In genomic region chr12:69330475-69331473, GRCh38 we compare ENCODE assay signal across 8 cellular contexts. TPM values are rescaled to one million over a fixed set of nuclear protein-coding genes. Genes with fewer than 3 reads are reported as not detected.
A peak's percentile ranks its signal among the peaks of the same experiment; 100 is the strongest.
DNase-seq lines count a peak whose midpoint lies in the region; ATAC-seq, FAIRE-seq and TF ChIP-seq lines count a peak whose summit lies in the region.

No MANE protein-coding gene starts in this region.

- CTCF ChIA-PET in activated CD8-positive, alpha-beta T cell treated with anti-CD3 and anti-CD28 coated beads, Interleukin-2, amount 10 ng/mL, durations not matched to agents 7 days and 5 days (lab: Charles Lee) = interaction anchor here (0.7 to 2.7 kb wide), 19 partner anchors 9 to 255 kb away, joined by 3 to 22 read pairs (median 4); partner anchors contain the start of gene CCT2
- CTCF ChIA-PET in endothelial cell of umbilical vein (lab: Charles Lee) = interaction anchor here (1.3 to 1.4 kb wide), 2 partner anchors 26 to 39 kb away, joined by 3 to 5 read pairs; no protein-coding TSS in a partner anchor

- H3K27ac Mint-ChIP-seq in activated CD8-positive, alpha-beta T cell treated with anti-CD3 and anti-CD28 coated beads, Interleukin-2, amount 10 ng/mL, durations not matched to agents 7 days and 5 days = peak overlapping the region; percentile 92
- peak overlapping the region; percentile 93 to 94 for H3K27ac Mint-ChIP-seq in natural killer cell
- H3K27ac Mint-ChIP-seq in stimulated activated naive CD8-positive, alpha-beta T cell treated with anti-CD3 and anti-CD28 coated beads, Interleukin-15, amount 100 ng/mL, for 72 hours = peak overlapping the region; percentile 95 to 98

- H3K9me1 ChIP-seq in endothelial cell of umbilical vein (replicated peaks; ENCODE audit: control insufficient read depth, extremely low read depth, insufficient read depth, low read length) = no peaks in the 10 kb centered on the region

- H3K4me1 ChIP-seq in DOHH2 (ENCODE audit: control insufficient read depth, low read length) = peaks cover 33% of the 10 kb centered on the region
- H3K4me1 ChIP-seq in endothelial cell of umbilical vein (ENCODE audit: control insufficient read depth, extremely low read depth, insufficient read depth, low read length) = peaks cover 3% of the 10 kb centered on the region

- H3K9me3 ChIP-seq in DOHH2 (ENCODE audit: control insufficient read depth, insufficient read depth, low read length) (no peaks in the 10 kb centered on the region), endothelial cell of umbilical vein (replicated peaks; ENCODE audit: control insufficient read depth, insufficient read depth, low read length) (no peaks in the 10 kb centered on the region)

- no peaks in the 10 kb centered on the region for H3K36me3 Mint-ChIP-seq in activated CD8-positive, alpha-beta T cell treated with anti-CD3 and anti-CD28 coated beads, Interleukin-2, amount 10 ng/mL, durations not matched to agents 7 days and 5 days (ENCODE audit: low read depth)
- H3K36me3 Mint-ChIP-seq in natural killer cell = no peaks in the 10 kb centered on the region

- TF ChIP-seq CTCF in DOHH2 (IDR thresholded peaks at IDR 0.05; ENCODE audit: low read depth, low read length, poor library complexity, severe bottlenecking) = no peak
- no peak for TF ChIP-seq CTCF in endothelial cell of umbilical vein (IDR thresholded peaks at IDR 0.05; ENCODE audit: extremely low read depth in 1 of 2, insufficient read depth in 1 of 2, low read depth in 1 of 2, low read length in 2 of 2)
- no peak for TF ChIP-seq CTCF in natural killer cell (IDR thresholded peaks at IDR 0.05)

- peak overlapping the region; percentile 18 for H3K27ac ChIP-seq in DOHH2 (ENCODE audit: low read depth, low read length)
- H3K27ac ChIP-seq in endothelial cell of umbilical vein (ENCODE audit: insufficient read depth, low read depth, low read length) = no peak overlapping the region

- H3K4me3 ChIP-seq in DOHH2 (ENCODE audit: low read length) = peak overlapping the region; percentile 61
- H3K4me3 ChIP-seq in endothelial cell of umbilical vein (replicated peaks in 1 of 3; ENCODE audit: insufficient read depth in 1 of 3, low read depth in 1 of 3, low read length in 3 of 3) = peak overlapping the region in 1 of 3 experiments; percentile 49

- DNase-seq in LoVo (ENCODE audit: low spot score) (peak; percentile 72), endothelial cell of umbilical vein (ENCODE audit: low read depth, low spot score) (peak; percentile 22), natural killer cell (peak; percentile 46), SKM-1 treated with dmso at 0.1 percent for 144 hours (lab: John Stamatoyannopoulos, UW; ENCODE audit: unreplicated experiment) (no peak)
- peak; percentile 73 for DNase-seq in activated CD8-positive, alpha-beta T cell treated with anti-CD3 and anti-CD28 coated beads, Interleukin-2, amount 10 ng/mL, durations not matched to agents 7 days and 5 days
- DNase-seq in stimulated activated naive CD8-positive, alpha-beta T cell treated with anti-CD3 and anti-CD28 coated beads, Interleukin-15, amount 100 ng/mL, for 72 hours = peak; percentile 53 to 61

- H3K4me3 Mint-ChIP-seq in activated CD8-positive, alpha-beta T cell treated with anti-CD3 and anti-CD28 coated beads, Interleukin-2, amount 10 ng/mL, durations not matched to agents 7 days and 5 days = peak overlapping the region; percentile 79
- peak overlapping the region; percentile 95 for H3K4me3 Mint-ChIP-seq in natural killer cell
- H3K4me3 Mint-ChIP-seq in stimulated activated naive CD8-positive, alpha-beta T cell treated with anti-CD3 and anti-CD28 coated beads, Interleukin-15, amount 100 ng/mL, for 72 hours = peak overlapping the region; percentile 81 to 92

- H3K79me2 ChIP-seq in DOHH2 (ENCODE audit: control insufficient read depth, low read length) (no peaks in the 10 kb centered on the region), endothelial cell of umbilical vein (ENCODE audit: control insufficient read depth, insufficient read depth, low read length) (no peaks in the 10 kb centered on the region)

- POLR2A ChIA-PET in activated CD8-positive, alpha-beta T cell treated with anti-CD3 and anti-CD28 coated beads, Interleukin-2, amount 10 ng/mL, durations not matched to agents 7 days and 5 days (lab: Charles Lee) = interaction anchor here (0.6 to 2.6 kb wide), 22 partner anchors 9 to 913 kb away, joined by 3 to 18 read pairs (median 5); partner anchors contain the start of genes CCT2, CNOT2, CPSF6 and FRS2
- POLR2A ChIA-PET in endothelial cell of umbilical vein (lab: Charles Lee) = no interaction called here

- ATAC-seq in GM21528 (IDR thresholded peaks at IDR 0.05; ENCODE audit: low FRiP score, unreplicated experiment) (peak; percentile 87), natural killer cell (peak; percentile 80 to 86 (median 84))
- peak; percentile 85 for ATAC-seq in activated CD8-positive, alpha-beta T cell treated with anti-CD3 and anti-CD28 coated beads, Interleukin-2, amount 10 ng/mL, durations not matched to agents 7 days and 5 days
- ATAC-seq in stimulated activated naive CD8-positive, alpha-beta T cell treated with anti-CD3 and anti-CD28 coated beads, Interleukin-15, amount 100 ng/mL, for 72 hours = peak; percentile 78

- H3K4me2 ChIP-seq in DOHH2 (ENCODE audit: low read length) = peak overlapping the region; percentile 63
- peak overlapping the region; percentile 77 for H3K4me2 ChIP-seq in endothelial cell of umbilical vein (ENCODE audit: insufficient read depth, low read length)

- H2AFZ ChIP-seq in endothelial cell of umbilical vein (ENCODE audit: low read depth, low read length) = peak overlapping the region; percentile 39

- BruUV-seq in endothelial cell of umbilical vein (replicated peaks; lab: Mats Ljungman, UMichigan) = no TSS peak

- H3K4me1 Mint-ChIP-seq in activated CD8-positive, alpha-beta T cell treated with anti-CD3 and anti-CD28 coated beads, Interleukin-2, amount 10 ng/mL, durations not matched to agents 7 days and 5 days (ENCODE audit: low read depth) = peaks cover 43% of the 10 kb centered on the region
- peaks cover 17 to 21% of the 10 kb centered on the region in 2 donors for H3K4me1 Mint-ChIP-seq in natural killer cell
- peaks cover 48% of the 10 kb centered on the region for H3K4me1 Mint-ChIP-seq in stimulated activated naive CD8-positive, alpha-beta T cell treated with anti-CD3 and anti-CD28 coated beads, Interleukin-15, amount 100 ng/mL, for 72 hours

- dilution Hi-C loops in endothelial cell of umbilical vein (cut with MboI; ENCODE audit: extremely low pct_ligation_motif_present, low sequenced_read_pairs) = no loop called here

- FAIRE-seq in endothelial cell of umbilical vein (lab: Jason Lieb, UNC) = no peak

- H3K27me3 ChIP-seq in DOHH2 (ENCODE audit: control insufficient read depth, low read length) = no peaks in the 10 kb centered on the region
- peaks cover 41 to 66% of the 10 kb centered on the region in 2 experiments for H3K27me3 ChIP-seq in endothelial cell of umbilical vein (ENCODE audit: control insufficient read depth in 2 of 2, insufficient read depth in 2 of 2, low read length in 2 of 2)

- H4K20me1 ChIP-seq in DOHH2 (ENCODE audit: control insufficient read depth, insufficient read depth, low read depth, low read length) (no peaks in the 10 kb centered on the region), endothelial cell of umbilical vein (replicated peaks; ENCODE audit: control insufficient read depth, extremely low read depth, insufficient read depth, low read length) (no peaks in the 10 kb centered on the region)

- H3K36me3 ChIP-seq in DOHH2 (ENCODE audit: control insufficient read depth, low read length) = no peaks in the 10 kb centered on the region
- H3K36me3 ChIP-seq in endothelial cell of umbilical vein (ENCODE audit: control insufficient read depth in 2 of 2, extremely low read depth in 1 of 2, insufficient read depth in 2 of 2, low read length in 2 of 2) = no peaks in the 10 kb centered on the region

- H3K9ac ChIP-seq in endothelial cell of umbilical vein (replicated peaks; ENCODE audit: extremely low read depth, insufficient read depth, low read length) = no peak overlapping the region

- no peaks in the 10 kb centered on the region for H3K9me2 ChIP-seq in DOHH2 (replicated peaks; ENCODE audit: control insufficient read depth, low read length)

- no peaks in the 10 kb centered on the region for H3K9me3 Mint-ChIP-seq in activated CD8-positive, alpha-beta T cell treated with anti-CD3 and anti-CD28 coated beads, Interleukin-2, amount 10 ng/mL, durations not matched to agents 7 days and 5 days (ENCODE audit: insufficient read depth)
- H3K9me3 Mint-ChIP-seq in natural killer cell = no peaks in the 10 kb centered on the region
- H3K9me3 Mint-ChIP-seq in stimulated activated naive CD8-positive, alpha-beta T cell treated with anti-CD3 and anti-CD28 coated beads, Interleukin-15, amount 100 ng/mL, for 72 hours = no peaks in the 10 kb centered on the region

- intact Hi-C loops in endothelial cell of umbilical vein (cut with micrococcal nuclease) = no loop called here
- intact Hi-C loops in natural killer cell (cut with micrococcal nuclease) = no loop called here

- H3F3A ChIP-seq in DOHH2 (ENCODE audit: control insufficient read depth, insufficient read depth) = peaks cover 3% of the 10 kb centered on the region

- no peaks in the 10 kb centered on the region for H3K27me3 Mint-ChIP-seq in activated CD8-positive, alpha-beta T cell treated with anti-CD3 and anti-CD28 coated beads, Interleukin-2, amount 10 ng/mL, durations not matched to agents 7 days and 5 days (ENCODE audit: low read depth)
- H3K27me3 Mint-ChIP-seq in natural killer cell (ENCODE audit: low read depth in 2 of 2) = peaks cover 0 to 2% of the 10 kb centered on the region in 2 donors
- no peaks in the 10 kb centered on the region for H3K27me3 Mint-ChIP-seq in stimulated activated naive CD8-positive, alpha-beta T cell treated with anti-CD3 and anti-CD28 coated beads, Interleukin-15, amount 100 ng/mL, for 72 hours

- no peak for TF ChIP-seq POLR2A in endothelial cell of umbilical vein (IDR thresholded peaks at IDR 0.05; ENCODE audit: low read depth, low read length)

RNA-seq across cellular contexts. Expression of gene LYZ, which starts 17.4 kb away (rescaled TPM):
- not detected for total RNA-seq in activated CD8-positive, alpha-beta T cell treated with anti-CD3 and anti-CD28 coated beads, Interleukin-2, amount 10 ng/mL, durations not matched to agents 7 days and 5 days
- total RNA-seq in endothelial cell of umbilical vein (not detected in 2 replicates), natural killer cell (100 to 1,000 TPM in 2 of 3 donors, 10 to 100 TPM in 1; 83.1 to 337 (median 146) TPM)
- polyA plus RNA-seq in endothelial cell of umbilical vein = not detected in 2 replicates
- polyA plus RNA-seq in endothelial cell of umbilical vein (2011; cell fraction: cytosol; rRNA removed) = 0.04 TPM in 1 of 2 replicates, not detected in the other
- not detected in 2 replicates for polyA plus RNA-seq in endothelial cell of umbilical vein (2011; cell fraction: nucleus; rRNA removed)
- 0.23 and 0.39 TPM in 2 replicates for polyA plus RNA-seq in endothelial cell of umbilical vein (2012)
- polyA minus RNA-seq in endothelial cell of umbilical vein = 0.83 TPM in 1 of 2 replicates, not detected in the other
- not detected for polyA minus RNA-seq in endothelial cell of umbilical vein (2011; cell fraction: cytosol; rRNA and poly(A)+ RNA removed)
- polyA minus RNA-seq in endothelial cell of umbilical vein (2011; cell fraction: nucleus; rRNA and poly(A)+ RNA removed) = not detected in 2 replicates

RNA-seq across cellular contexts. Expression of gene YEATS4, which starts 28.8 kb away (rescaled TPM):
- 10 to 100 TPM; 49.9 to 51.0 TPM for total RNA-seq in activated CD8-positive, alpha-beta T cell treated with anti-CD3 and anti-CD28 coated beads, Interleukin-2, amount 10 ng/mL, durations not matched to agents 7 days and 5 days
- total RNA-seq in endothelial cell of umbilical vein = 16.5 and 16.7 TPM in 2 replicates
- polyA plus RNA-seq in endothelial cell of umbilical vein = 9.3 and 13.6 TPM in 2 replicates
- 12.2 TPM in 2 replicates for polyA plus RNA-seq in endothelial cell of umbilical vein (2011; cell fraction: cytosol; rRNA removed)
- 6.5 and 9.5 TPM in 2 replicates for polyA plus RNA-seq in endothelial cell of umbilical vein (2011; cell fraction: nucleus; rRNA removed)
- 12.4 and 19.3 TPM in 2 replicates for polyA plus RNA-seq in endothelial cell of umbilical vein (2012)
- polyA minus RNA-seq in endothelial cell of umbilical vein = 3.5 and 3.7 TPM in 2 replicates
- 26.0 TPM for polyA minus RNA-seq in endothelial cell of umbilical vein (2011; cell fraction: cytosol; rRNA and poly(A)+ RNA removed)
- 4.0 and 11.9 TPM in 2 replicates for polyA minus RNA-seq in endothelial cell of umbilical vein (2011; cell fraction: nucleus; rRNA and poly(A)+ RNA removed)
- 10 to 100 TPM; 18.2 to 23.9 (median 20.3) TPM for total RNA-seq in natural killer cell

Comparison
In these comparisons a context has a peak if more than half of its experiments do, and no peak if none do; other contexts are left out.
1. RNA of gene LYZ, which starts 17.4 kb away (total RNA-seq): 83.1 to 337 TPM in natural killer cell; not detected in activated CD8-positive, alpha-beta T cell treated with anti-CD3 and anti-CD28 coated beads, Interleukin-2, amount 10 ng/mL, durations not matched to agents 7 days and 5 days and not detected in endothelial cell of umbilical vein; every median in the first group is over 10 times any median in the second.
2. Peak in every context shown above with its lines, with median percentiles within 50 percentile points of each other: ATAC-seq, H3K27ac Mint-ChIP-seq and H3K4me3 Mint-ChIP-seq.